Comparison of ENCODE assay signal across 8 cellular contexts in the genomic region with DNA sequence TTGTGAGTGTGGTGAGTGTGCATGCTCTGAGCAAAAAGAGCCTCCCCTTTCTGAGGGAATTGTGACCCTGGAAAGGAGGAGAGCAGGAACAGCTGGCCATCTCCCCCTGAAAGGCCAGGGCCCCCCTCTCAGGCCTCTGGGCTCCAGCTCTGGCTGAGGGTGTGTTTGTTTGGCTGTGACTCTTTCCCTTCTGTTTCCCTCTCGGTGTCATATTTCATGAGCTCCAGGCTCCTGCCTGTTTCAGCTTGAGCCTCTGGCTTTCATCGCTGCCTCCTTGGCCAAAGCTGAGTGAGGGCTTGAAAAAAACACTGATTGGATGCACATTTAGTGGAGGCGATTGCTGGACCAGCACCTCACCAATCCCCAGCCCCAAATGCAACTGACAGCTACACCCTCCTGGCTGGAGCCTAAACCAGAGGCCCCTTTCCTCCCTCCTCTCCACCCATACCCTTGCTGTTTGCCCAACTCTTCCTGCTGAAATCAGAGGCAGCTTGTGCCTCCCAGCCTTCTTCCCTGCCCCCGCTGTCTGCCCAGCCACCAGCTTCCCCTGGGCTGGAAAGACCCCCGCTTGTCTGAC.
DNase-seq lines count a peak whose midpoint lies in the region; ATAC-seq and TF ChIP-seq lines count a peak whose summit lies in the region.

No MANE protein-coding gene starts in this region.

- no peaks in the 10 kb centered on the region for H3K36me3 ChIP-seq in H7 (replicated peaks; ENCODE audit: control insufficient read depth, insufficient read depth, low read length)
- no peaks in the 10 kb centered on the region for H3K36me3 ChIP-seq in endodermal cell (ENCODE audit: control insufficient read depth, insufficient read depth, low read length)
- no peaks in the 10 kb centered on the region for H3K36me3 ChIP-seq in vagina

- H3K9me3 ChIP-seq in endodermal cell (ENCODE audit: control insufficient read depth, low read length): no peaks in the 10 kb centered on the region
- no peaks in the 10 kb centered on the region for H3K9me3 ChIP-seq in vagina

- H3K27ac Mint-ChIP-seq in endodermal cell: peak overlapping the region; percentile 86

- H3K36me3 Mint-ChIP-seq in endodermal cell (ENCODE audit: low read depth): no peaks in the 10 kb centered on the region

- TF ChIP-seq CTCF in endodermal cell (conservative IDR thresholded peaks at IDR 0.05): no peak
- TF ChIP-seq CTCF in vagina (IDR thresholded peaks at IDR 0.05): no peak

- no peak overlapping the region for H3K9ac ChIP-seq in endodermal cell (ENCODE audit: extremely low read depth, low read length, poor library complexity, severe bottlenecking)

- peak overlapping the region; percentile 78 for H3K27ac ChIP-seq in endodermal cell (ENCODE audit: low read depth, low read length)
- H3K27ac ChIP-seq in vagina: peak overlapping the region; percentile 82

- H3K27me3 ChIP-seq in H7 (ENCODE audit: control insufficient read depth, insufficient read depth, low read length) (no peaks in the 10 kb centered on the region; the same call in 1 of the 2 replicates), endodermal cell (ENCODE audit: control insufficient read depth, insufficient read depth, low read length, poor library complexity, severe bottlenecking) (no peaks in the 10 kb centered on the region), vagina (no peaks in the 10 kb centered on the region)

- no peak for TF ChIP-seq POLR2A in vagina (IDR thresholded peaks at IDR 0.05)

- H3K9me3 Mint-ChIP-seq in endodermal cell: no peaks in the 10 kb centered on the region

- H3K4me3 ChIP-seq in H7 (ENCODE audit: insufficient read depth, low read depth, low read length) (no peak overlapping the region), endodermal cell (ENCODE audit: low read length) (peak overlapping the region; percentile 15), vagina (no peak overlapping the region)

- 21 to 23% methylated on average over 3 to 5 of the region's 5 CpGs for WGBS in endodermal cell (ENCODE audit: insufficient coverage in 1 of 2, insufficient read length in 1 of 2), 2 experiments

- H3K4me1 ChIP-seq in endodermal cell (ENCODE audit: control insufficient read depth, insufficient read depth, low read length): peaks cover 7% of the 10 kb centered on the region
- H3K4me1 ChIP-seq in vagina: peaks cover 51% of the 10 kb centered on the region

- peaks cover 15% of the 10 kb centered on the region for H3K4me1 Mint-ChIP-seq in endodermal cell

- intact Hi-C loops in vagina (cut with DNase I): no loop called here

- no peak for ATAC-seq in stimulated activated naive CD8-positive, alpha-beta T cell treated with anti-CD3 and anti-CD28 coated beads, Interleukin-15, Interleukin-2, amounts not matched to agents 100 U/mL and 50 U/mL, for 24 hours
- no peak for ATAC-seq in HG03139 (IDR thresholded peaks at IDR 0.05; ENCODE audit: unreplicated experiment)

- no peaks in the 10 kb centered on the region for H3K27me3 Mint-ChIP-seq in endodermal cell (ENCODE audit: insufficient read depth)

- DNase-seq in H7 (peak; percentile 49), NCI-H748 treated with DMSO at 0.1 percent for 48 hours (lab: John Stamatoyannopoulos, UW) (peak; percentile 90), endodermal cell (peak; percentile 91), lung microvascular endothelial cell (ENCODE audit: low read depth in 2 of 2) (peak; percentile 81 to 83), vagina (ENCODE audit: extremely low spot score in 2 of 2) (peak in 1 of 2 donors; percentile 98)
- DNase-seq in stimulated activated CD4-positive, alpha-beta T cell treated with anti-CD3 and anti-CD28 coated beads, Interleukin-1b, Interleukin-23, amount 100 ng/mL, for 48 hours: no peak
- no peak for DNase-seq in stimulated activated naive CD8-positive, alpha-beta T cell treated with anti-CD3 and anti-CD28 coated beads, Interleukin-15, Interleukin-2, amounts not matched to agents 100 U/mL and 50 U/mL, for 24 hours

- H3K4me3 Mint-ChIP-seq in endodermal cell: peak overlapping the region; percentile 31

Comparison
In these comparisons a context has a peak if more than half of its experiments do, and no peak if none do; other contexts are left out.
1. DNase-seq: peak in H7 (single experiment), NCI-H748 treated with DMSO at 0.1 percent for 48 hours (single experiment), endodermal cell (single experiment) and lung microvascular endothelial cell (2 of 2); none in stimulated activated CD4-positive, alpha-beta T cell treated with anti-CD3 and anti-CD28 coated beads, Interleukin-1b, Interleukin-23, amount 100 ng/mL, for 48 hours (single experiment) and stimulated activated naive CD8-positive, alpha-beta T cell treated with anti-CD3 and anti-CD28 coated beads, Interleukin-15, Interleukin-2, amounts not matched to agents 100 U/mL and 50 U/mL, for 24 hours (single experiment).